ENCODE assay signal across 1 cellular context in the genomic region with DNA sequence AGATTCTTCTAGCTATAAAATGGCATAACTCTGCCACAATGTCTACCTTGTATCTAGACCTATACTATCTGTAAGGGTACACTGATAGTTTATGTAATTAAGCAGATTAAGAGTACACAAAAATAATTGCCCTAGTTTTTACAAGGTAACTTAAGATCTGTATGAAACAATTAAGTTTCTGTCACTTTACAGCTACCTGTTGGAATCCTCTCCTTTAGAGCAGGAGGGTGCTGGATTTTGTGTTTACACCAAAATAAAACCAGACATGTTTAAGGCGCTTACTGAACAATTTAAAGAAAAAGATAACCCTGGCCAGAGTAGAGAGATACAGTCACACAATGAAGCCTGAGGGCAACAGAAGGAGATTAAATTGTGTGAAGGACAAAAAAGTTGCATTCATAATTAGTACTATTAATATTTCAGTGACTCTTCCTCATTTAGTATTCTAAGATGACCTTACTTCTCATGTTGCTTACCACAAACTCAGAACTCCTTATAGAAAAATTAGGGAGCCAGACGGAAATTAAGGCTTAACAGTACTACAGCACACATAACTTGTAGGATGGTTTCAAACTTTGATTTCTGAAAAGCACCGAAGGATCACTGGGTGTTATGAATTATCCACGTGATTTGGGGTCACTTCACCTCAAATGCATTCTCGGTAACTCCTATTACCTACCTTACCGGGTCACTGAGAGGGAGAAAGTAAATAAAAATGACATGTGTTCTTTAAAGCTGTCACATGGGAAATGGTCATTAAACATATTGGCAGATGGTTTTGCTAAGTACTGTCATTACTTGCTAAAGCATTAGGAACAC.
TF ChIP-seq lines count a peak whose summit lies in the region.

No MANE protein-coding gene starts in this region.

TF ChIP-seq in HepG2, 621 proteins besides CTCF, POLR2A, EP300 and RAD21 (continued from another document and continues in another):
- TF ChIP-seq FOXP4 (CRISPR knock-in tag; IDR thresholded peaks at IDR 0.05): no peak; the same call in 1 of the 2 replicates
- peak; percentile 41 for TF ChIP-seq NR2F6 (IDR thresholded peaks at IDR 0.05)
- no peak for TF ChIP-seq NR2F6 (CRISPR knock-in tag; IDR thresholded peaks at IDR 0.05)
- no peak for TF ChIP-seq POLR2AphosphoS5 (IDR thresholded peaks at IDR 0.05; ENCODE audit: low read depth, low read length)
- no peak for TF ChIP-seq SP4 (CRISPR knock-in tag; IDR thresholded peaks at IDR 0.05)
- no peak for TF ChIP-seq ZFYVE20 (CRISPR knock-in tag; IDR thresholded peaks at IDR 0.05; ENCODE audit: borderline replicate concordance, low read depth)
- TF ChIP-seq ZNF550 (CRISPR knock-in tag; IDR thresholded peaks at IDR 0.05; ENCODE audit: borderline replicate concordance): no peak
- peak; percentile 25; the same call in 1 of the 2 replicates for TF ChIP-seq SP140L (CRISPR knock-in tag; IDR thresholded peaks at IDR 0.05; ENCODE audit: borderline replicate concordance)
- TF ChIP-seq ZNF75D (CRISPR knock-in tag; IDR thresholded peaks at IDR 0.05; ENCODE audit: borderline replicate concordance): no peak
- no peak for TF ChIP-seq HNRNPLL (IDR thresholded peaks at IDR 0.05; ENCODE audit: low read depth, low read length, poor library complexity, severe bottlenecking)
- no peak for TF ChIP-seq HOXD1 (CRISPR knock-in tag; IDR thresholded peaks at IDR 0.05)
- peak; percentile 86; the same call in 1 of the 2 replicates for TF ChIP-seq MBD4 (IDR thresholded peaks at IDR 0.05; ENCODE audit: borderline replicate concordance, low read length)
- no peak for TF ChIP-seq PLSCR1 (CRISPR knock-in tag; IDR thresholded peaks at IDR 0.05; ENCODE audit: borderline replicate concordance)
- TF ChIP-seq RELA (CRISPR knock-in tag; IDR thresholded peaks at IDR 0.05): no peak
- TF ChIP-seq ZNF543 (CRISPR knock-in tag; IDR thresholded peaks at IDR 0.05): no peak
- TF ChIP-seq ZNF629 (CRISPR knock-in tag; conservative IDR thresholded peaks at IDR 0.05): no peak
- TF ChIP-seq KLF6 (CRISPR knock-in tag; IDR thresholded peaks at IDR 0.05): no peak
- TF ChIP-seq ZNF576 (CRISPR knock-in tag; IDR thresholded peaks at IDR 0.05): no peak
- no peak for TF ChIP-seq ZNF552 (CRISPR knock-in tag; IDR thresholded peaks at IDR 0.05; ENCODE audit: borderline replicate concordance)
- no peak for TF ChIP-seq ZNF430 (CRISPR knock-in tag; IDR thresholded peaks at IDR 0.05)
- TF ChIP-seq, protein P1, sequence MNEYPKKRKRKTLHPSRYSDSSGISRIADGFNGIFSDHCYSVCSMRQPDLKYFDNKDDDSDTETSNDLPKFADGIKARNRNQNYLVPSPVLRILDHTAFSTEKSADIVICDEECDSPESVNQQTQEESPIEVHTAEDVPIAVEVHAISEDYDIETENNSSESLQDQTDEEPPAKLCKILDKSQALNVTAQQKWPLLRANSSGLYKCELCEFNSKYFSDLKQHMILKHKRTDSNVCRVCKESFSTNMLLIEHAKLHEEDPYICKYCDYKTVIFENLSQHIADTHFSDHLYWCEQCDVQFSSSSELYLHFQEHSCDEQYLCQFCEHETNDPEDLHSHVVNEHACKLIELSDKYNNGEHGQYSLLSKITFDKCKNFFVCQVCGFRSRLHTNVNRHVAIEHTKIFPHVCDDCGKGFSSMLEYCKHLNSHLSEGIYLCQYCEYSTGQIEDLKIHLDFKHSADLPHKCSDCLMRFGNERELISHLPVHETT (CRISPR knock-in tag; conservative IDR thresholded peaks at IDR 0.05): 0 out of 2 replicates have a peak, but pooled peaks have one; percentile 17
- TF ChIP-seq, protein P2, sequence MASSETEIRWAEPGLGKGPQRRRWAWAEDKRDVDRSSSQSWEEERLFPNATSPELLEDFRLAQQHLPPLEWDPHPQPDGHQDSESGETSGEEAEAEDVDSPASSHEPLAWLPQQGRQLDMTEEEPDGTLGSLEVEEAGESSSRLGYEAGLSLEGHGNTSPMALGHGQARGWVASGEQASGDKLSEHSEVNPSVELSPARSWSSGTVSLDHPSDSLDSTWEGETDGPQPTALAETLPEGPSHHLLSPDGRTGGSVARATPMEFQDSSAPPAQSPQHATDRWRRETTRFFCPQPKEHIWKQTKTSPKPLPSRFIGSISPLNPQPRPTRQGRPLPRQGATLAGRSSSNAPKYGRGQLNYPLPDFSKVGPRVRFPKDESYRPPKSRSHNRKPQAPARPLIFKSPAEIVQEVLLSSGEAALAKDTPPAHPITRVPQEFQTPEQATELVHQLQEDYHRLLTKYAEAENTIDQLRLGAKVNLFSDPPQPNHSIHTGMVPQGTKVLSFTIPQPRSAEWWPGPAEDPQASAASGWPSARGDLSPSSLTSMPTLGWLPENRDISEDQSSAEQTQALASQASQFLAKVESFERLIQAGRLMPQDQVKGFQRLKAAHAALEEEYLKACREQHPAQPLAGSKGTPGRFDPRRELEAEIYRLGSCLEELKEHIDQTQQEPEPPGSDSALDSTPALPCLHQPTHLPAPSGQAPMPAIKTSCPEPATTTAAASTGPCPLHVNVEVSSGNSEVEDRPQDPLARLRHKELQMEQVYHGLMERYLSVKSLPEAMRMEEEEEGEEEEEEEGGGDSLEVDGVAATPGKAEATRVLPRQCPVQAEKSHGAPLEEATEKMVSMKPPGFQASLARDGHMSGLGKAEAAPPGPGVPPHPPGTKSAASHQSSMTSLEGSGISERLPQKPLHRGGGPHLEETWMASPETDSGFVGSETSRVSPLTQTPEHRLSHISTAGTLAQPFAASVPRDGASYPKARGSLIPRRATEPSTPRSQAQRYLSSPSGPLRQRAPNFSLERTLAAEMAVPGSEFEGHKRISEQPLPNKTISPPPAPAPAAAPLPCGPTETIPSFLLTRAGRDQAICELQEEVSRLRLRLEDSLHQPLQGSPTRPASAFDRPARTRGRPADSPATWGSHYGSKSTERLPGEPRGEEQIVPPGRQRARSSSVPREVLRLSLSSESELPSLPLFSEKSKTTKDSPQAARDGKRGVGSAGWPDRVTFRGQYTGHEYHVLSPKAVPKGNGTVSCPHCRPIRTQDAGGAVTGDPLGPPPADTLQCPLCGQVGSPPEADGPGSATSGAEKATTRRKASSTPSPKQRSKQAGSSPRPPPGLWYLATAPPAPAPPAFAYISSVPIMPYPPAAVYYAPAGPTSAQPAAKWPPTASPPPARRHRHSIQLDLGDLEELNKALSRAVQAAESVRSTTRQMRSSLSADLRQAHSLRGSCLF (CRISPR knock-in tag; IDR thresholded peaks at IDR 0.05; ENCODE audit: borderline replicate concordance): no peak
- no peak for TF ChIP-seq CAMTA2 (CRISPR knock-in tag; IDR thresholded peaks at IDR 0.05; ENCODE audit: borderline replicate concordance)
- no peak for TF ChIP-seq ZBTB14 (CRISPR knock-in tag; IDR thresholded peaks at IDR 0.05)
- TF ChIP-seq, protein P3, sequence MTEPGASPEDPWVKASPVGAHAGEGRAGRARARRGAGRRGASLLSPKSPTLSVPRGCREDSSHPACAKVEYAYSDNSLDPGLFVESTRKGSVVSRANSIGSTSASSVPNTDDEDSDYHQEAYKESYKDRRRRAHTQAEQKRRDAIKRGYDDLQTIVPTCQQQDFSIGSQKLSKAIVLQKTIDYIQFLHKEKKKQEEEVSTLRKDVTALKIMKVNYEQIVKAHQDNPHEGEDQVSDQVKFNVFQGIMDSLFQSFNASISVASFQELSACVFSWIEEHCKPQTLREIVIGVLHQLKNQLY (CRISPR knock-in tag; IDR thresholded peaks at IDR 0.05): 0 out of 2 replicates have a peak, but pooled peaks have one; percentile 6
- peak; percentile 68; the same call in 1 of the 2 replicates for TF ChIP-seq SSRP1 (CRISPR knock-in tag; IDR thresholded peaks at IDR 0.05)
- TF ChIP-seq PCBP1 (IDR thresholded peaks at IDR 0.05; ENCODE audit: borderline replicate concordance, low read depth, low read length): no peak
- no peak for TF ChIP-seq PITX1 (CRISPR knock-in tag; IDR thresholded peaks at IDR 0.05)
- no peak for TF ChIP-seq E2F2 (CRISPR knock-in tag; IDR thresholded peaks at IDR 0.05; ENCODE audit: borderline replicate concordance)
- TF ChIP-seq IKZF1 (IDR thresholded peaks at IDR 0.05): no peak
- no peak for TF ChIP-seq PTBP1 (IDR thresholded peaks at IDR 0.05; ENCODE audit: low read depth, low read length, poor library complexity, severe bottlenecking)
- TF ChIP-seq ATF6 (CRISPR knock-in tag; conservative IDR thresholded peaks at IDR 0.05): no peak
- TF ChIP-seq MAFK (conservative IDR thresholded peaks at IDR 0.05 in 1 of 2, IDR thresholded peaks at IDR 0.05 in 1 of 2; ENCODE audit: low read length in 2 of 2): no peak
- no peak for TF ChIP-seq ZNF225 (CRISPR knock-in tag; IDR thresholded peaks at IDR 0.05)
- no peak for TF ChIP-seq SOX13 (IDR thresholded peaks at IDR 0.05)
- 0 out of 4 replicates have a peak, but pooled peaks of 1 of the 2 experiments have one; percentile 5 for TF ChIP-seq SOX13 (CRISPR knock-in tag; conservative IDR thresholded peaks at IDR 0.05 in 1 of 2, IDR thresholded peaks at IDR 0.05 in 1 of 2)
- TF ChIP-seq NR3C1 (CRISPR knock-in tag; IDR thresholded peaks at IDR 0.05): no peak
